ENCODE assay signal across 34 cellular contexts in genomic region chr1:236041899-236042618, GRCh38.
"Had no signal": no experiment of that assay in that cellular context is flagged by ENCODE, and none has a peak within 500 bp of the region (broad histone marks: within the 10 kb centered on the region; RNA-seq: fewer than 3 reads in every experiment).

No MANE protein-coding gene starts in this region.

- H3K36me3 ChIP-seq: breast epithelium had no signal

- H3K4me3 Mint-ChIP-seq: activated B cell treated with CpG ODN at 0.5 μM for 24 hours; activated CD4-positive, alpha-beta memory T cell treated with anti-CD3 and anti-CD28 coated beads, Interleukin-2, amount 10 ng/mL, durations not matched to agents 7 days and 5 days; activated naive CD4-positive, alpha-beta T cell treated with anti-CD3 and anti-CD28 coated beads for 36 hours had no signal

- H3K9me3 ChIP-seq: adrenal gland, body of pancreas, breast epithelium, Peyer's patch had no signal

- H3K4me1 Mint-ChIP-seq: activated B cell treated with CpG ODN at 0.5 μM for 24 hours; activated CD4-positive, alpha-beta memory T cell treated with anti-CD3 and anti-CD28 coated beads, Interleukin-2, amount 10 ng/mL, durations not matched to agents 7 days and 5 days had no signal

- H3K9me3 Mint-ChIP-seq: activated naive CD4-positive, alpha-beta T cell treated with anti-CD3 and anti-CD28 coated beads, Interleukin-2, amount 50 U/mL, for 72 hours; activated T-helper 2 cell treated with anti-CD3 and anti-CD28 coated beads, Interferon-gamma antibody, Interleukin-2, Interleukin-4, amounts not matched to agents 10 μg/mL and 5 μg/mL and 100 μg/mL, durations not matched to agents 14 hours and 24 hours and 36 hours had no signal

- H3K27ac ChIP-seq: body of pancreas, KMS-11, Peyer's patch, VCaP had no signal

- DNase-seq: activated B cell treated with CpG ODN at 0.5 μM for 24 hours; activated CD4-positive, alpha-beta memory T cell treated with anti-CD3 and anti-CD28 coated beads, Interleukin-2, amount 10 ng/mL, durations not matched to agents 7 days and 5 days; activated CD4-positive, alpha-beta T cell treated with anti-CD3 and anti-CD28 coated beads for 48 hours; activated CD4-positive, CD25-positive, alpha-beta regulatory T cell treated with anti-CD3 and anti-CD28 coated beads, Interleukin-2, amount 50 U/mL, for 72 hours; activated gamma-delta T cell; activated naive CD4-positive, alpha-beta T cell treated with anti-CD3 and anti-CD28 coated beads for 36 hours; activated T-cell treated with anti-CD3 and anti-CD28 coated beads, Interleukin-2, amount 50 U/mL, for 1 hour; body of pancreas; central memory CD4-positive, alpha-beta T cell; MM.1S; MV-4-11; NCI-H1092; NCI-H1436 treated with DMSO at 0.1 percent for 48 hours; NCI-H1694 treated with DMSO at 0.1 percent for 48 hours; NCI-H2029; NCI-H345; NCI-H524 treated with DMSO at 0.1 percent for 48 hours; PC-3; Peyer's patch; RPMI8226; SIG-M5; SW 1271; T-helper 1 cell; T-helper 2 cell; T1000 had no signal

- H3K27me3 ChIP-seq: adrenal gland, body of pancreas, breast epithelium, Peyer's patch had no signal

- FAIRE-seq: astrocyte, TTC549 had no signal

- ATAC-seq: activated naive CD4-positive, alpha-beta T cell treated with anti-CD3 and anti-CD28 coated beads, Interleukin-2, amount 50 U/mL, for 72 hours; body of pancreas; PC-3; SK-N-SH treated with all-trans-retinoic acid at 6 μM for 48 hours had no signal

- H3K4me1 ChIP-seq: adrenal gland, body of pancreas, breast epithelium, Peyer's patch had no signal

- H3K4me3 ChIP-seq: adrenal gland, body of pancreas, breast epithelium, Peyer's patch had no signal

- H3K27ac Mint-ChIP-seq: activated B cell treated with CpG ODN at 0.5 μM for 24 hours; activated CD4-positive, alpha-beta memory T cell treated with anti-CD3 and anti-CD28 coated beads, Interleukin-2, amount 10 ng/mL, durations not matched to agents 7 days and 5 days; activated naive CD4-positive, alpha-beta T cell treated with anti-CD3 and anti-CD28 coated beads for 36 hours; activated naive CD4-positive, alpha-beta T cell treated with anti-CD3 and anti-CD28 coated beads, Interleukin-2, amount 50 U/mL, for 72 hours; activated T-helper 2 cell treated with anti-CD3 and anti-CD28 coated beads, Interferon-gamma antibody, Interleukin-2, Interleukin-4, amounts not matched to agents 10 μg/mL and 5 μg/mL and 100 μg/mL, durations not matched to agents 14 hours and 24 hours and 36 hours had no signal
